In genomic region chr3:161770532-161771386, GRCh38 we compare ENCODE assay signal across 1 cellular context.
TF ChIP-seq lines count a peak whose summit lies in the region.

No MANE protein-coding gene starts in this region.

TF ChIP-seq in GM23338, 12 proteins besides CTCF, POLR2A, EP300 and RAD21 (continued from another document):
- TF ChIP-seq ZNF462 (CRISPR knock-in tag; IDR thresholded peaks at IDR 0.05) (no peak), POLR2AphosphoS5 (IDR thresholded peaks at IDR 0.05; ENCODE audit: low read depth) (no peak), ZNF114 (CRISPR knock-in tag; IDR thresholded peaks at IDR 0.05) (no peak), NANOG (IDR thresholded peaks at IDR 0.05; ENCODE audit: borderline replicate concordance) (no peak), ZNF331 (CRISPR knock-in tag; IDR thresholded peaks at IDR 0.05; ENCODE audit: low read depth) (no peak), CREB1 (CRISPR knock-in tag; IDR thresholded peaks at IDR 0.05; ENCODE audit: low read depth) (no peak)
